In the genomic region with DNA sequence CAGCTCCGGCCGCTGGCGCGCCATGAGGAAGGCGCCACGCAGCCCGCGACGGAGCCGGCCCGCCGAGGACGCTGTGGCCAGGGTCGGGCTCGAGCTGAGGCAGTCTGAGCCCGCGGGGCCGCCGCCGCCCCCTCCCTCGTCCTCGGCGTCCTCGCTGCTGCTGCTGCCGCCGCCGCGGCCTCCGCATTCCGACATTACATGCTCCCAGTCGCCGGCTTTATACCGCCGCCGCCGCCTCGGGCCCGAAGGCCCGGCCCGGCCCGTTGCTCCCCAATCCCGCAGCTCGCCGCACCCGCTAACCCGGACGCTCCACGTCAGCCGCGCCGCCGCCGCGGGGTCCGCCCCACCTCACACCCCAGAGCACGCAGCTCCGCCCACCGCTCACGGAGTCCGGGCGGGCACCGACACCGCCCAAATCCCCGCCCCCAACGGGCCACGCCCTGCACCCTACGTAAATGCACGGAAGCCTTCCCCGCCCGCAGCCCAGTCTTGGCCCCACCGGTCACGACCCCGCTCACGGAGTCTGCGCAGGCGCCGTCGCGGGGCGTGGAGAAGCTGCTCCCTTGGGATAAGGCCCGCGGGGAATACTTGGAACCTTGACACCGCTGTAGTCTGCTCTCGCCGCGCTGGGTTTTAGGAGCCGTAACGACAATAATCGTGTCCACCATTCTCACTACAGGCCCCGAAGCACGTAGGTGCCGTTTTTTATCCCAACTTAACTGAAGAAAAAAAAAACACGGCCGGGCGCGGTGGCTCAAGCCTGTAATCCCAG, we compare ENCODE assay signal across 1 cellular context.
TF ChIP-seq lines count a peak whose summit lies in the region.

A gene with protein sequence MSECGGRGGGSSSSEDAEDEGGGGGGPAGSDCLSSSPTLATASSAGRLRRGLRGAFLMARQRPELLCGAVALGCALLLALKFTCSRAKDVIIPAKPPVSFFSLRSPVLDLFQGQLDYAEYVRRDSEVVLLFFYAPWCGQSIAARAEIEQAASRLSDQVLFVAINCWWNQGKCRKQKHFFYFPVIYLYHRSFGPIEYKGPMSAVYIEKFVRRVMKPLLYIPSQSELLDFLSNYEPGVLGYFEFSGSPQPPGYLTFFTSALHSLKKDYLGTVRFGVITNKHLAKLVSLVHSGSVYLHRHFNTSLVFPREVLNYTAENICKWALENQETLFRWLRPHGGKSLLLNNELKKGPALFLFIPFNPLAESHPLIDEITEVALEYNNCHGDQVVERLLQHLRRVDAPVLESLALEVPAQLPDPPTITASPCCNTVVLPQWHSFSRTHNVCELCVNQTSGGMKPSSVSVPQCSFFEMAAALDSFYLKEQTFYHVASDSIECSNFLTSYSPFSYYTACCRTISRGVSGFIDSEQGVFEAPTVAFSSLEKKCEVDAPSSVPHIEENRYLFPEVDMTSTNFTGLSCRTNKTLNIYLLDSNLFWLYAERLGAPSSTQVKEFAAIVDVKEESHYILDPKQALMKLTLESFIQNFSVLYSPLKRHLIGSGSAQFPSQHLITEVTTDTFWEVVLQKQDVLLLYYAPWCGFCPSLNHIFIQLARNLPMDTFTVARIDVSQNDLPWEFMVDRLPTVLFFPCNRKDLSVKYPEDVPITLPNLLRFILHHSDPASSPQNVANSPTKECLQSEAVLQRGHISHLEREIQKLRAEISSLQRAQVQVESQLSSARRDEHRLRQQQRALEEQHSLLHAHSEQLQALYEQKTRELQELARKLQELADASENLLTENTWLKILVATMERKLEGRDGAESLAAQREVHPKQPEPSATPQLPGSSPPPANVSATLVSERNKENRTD (minus strand): TSS at position 322 of the 772 bp plus-strand sequence. CDS start 127 bp downstream, at position 195.

TF ChIP-seq in GM12878, 131 proteins besides CTCF, POLR2A, EP300 and RAD21 (continued from another document and continues in another):
- TF ChIP-seq, protein P1, sequence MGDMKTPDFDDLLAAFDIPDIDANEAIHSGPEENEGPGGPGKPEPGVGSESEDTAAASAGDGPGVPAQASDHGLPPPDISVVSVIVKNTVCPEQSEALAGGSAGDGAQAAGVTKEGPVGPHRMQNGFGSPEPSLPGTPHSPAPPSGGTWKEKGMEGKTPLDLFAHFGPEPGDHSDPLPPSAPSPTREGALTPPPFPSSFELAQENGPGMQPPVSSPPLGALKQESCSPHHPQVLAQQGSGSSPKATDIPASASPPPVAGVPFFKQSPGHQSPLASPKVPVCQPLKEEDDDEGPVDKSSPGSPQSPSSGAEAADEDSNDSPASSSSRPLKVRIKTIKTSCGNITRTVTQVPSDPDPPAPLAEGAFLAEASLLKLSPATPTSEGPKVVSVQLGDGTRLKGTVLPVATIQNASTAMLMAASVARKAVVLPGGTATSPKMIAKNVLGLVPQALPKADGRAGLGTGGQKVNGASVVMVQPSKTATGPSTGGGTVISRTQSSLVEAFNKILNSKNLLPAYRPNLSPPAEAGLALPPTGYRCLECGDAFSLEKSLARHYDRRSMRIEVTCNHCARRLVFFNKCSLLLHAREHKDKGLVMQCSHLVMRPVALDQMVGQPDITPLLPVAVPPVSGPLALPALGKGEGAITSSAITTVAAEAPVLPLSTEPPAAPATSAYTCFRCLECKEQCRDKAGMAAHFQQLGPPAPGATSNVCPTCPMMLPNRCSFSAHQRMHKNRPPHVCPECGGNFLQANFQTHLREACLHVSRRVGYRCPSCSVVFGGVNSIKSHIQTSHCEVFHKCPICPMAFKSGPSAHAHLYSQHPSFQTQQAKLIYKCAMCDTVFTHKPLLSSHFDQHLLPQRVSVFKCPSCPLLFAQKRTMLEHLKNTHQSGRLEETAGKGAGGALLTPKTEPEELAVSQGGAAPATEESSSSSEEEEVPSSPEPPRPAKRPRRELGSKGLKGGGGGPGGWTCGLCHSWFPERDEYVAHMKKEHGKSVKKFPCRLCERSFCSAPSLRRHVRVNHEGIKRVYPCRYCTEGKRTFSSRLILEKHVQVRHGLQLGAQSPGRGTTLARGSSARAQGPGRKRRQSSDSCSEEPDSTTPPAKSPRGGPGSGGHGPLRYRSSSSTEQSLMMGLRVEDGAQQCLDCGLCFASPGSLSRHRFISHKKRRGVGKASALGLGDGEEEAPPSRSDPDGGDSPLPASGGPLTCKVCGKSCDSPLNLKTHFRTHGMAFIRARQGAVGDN (IDR thresholded peaks at IDR 0.05): peak; percentile 62
- TF ChIP-seq ZBED1 (IDR thresholded peaks at IDR 0.05; ENCODE audit: borderline replicate concordance) (no peak), BCL11A (IDR thresholded peaks at IDR 0.05; ENCODE audit: low read depth, low read length) (no peak), TCF7 (IDR thresholded peaks at IDR 0.05; ENCODE audit: borderline replicate concordance) (no peak), RBBP5 (conservative IDR thresholded peaks at IDR 0.05) (no peak), NFXL1 (IDR thresholded peaks at IDR 0.05; ENCODE audit: borderline replicate concordance) (no peak), SIX5 (IDR thresholded peaks at IDR 0.05; ENCODE audit: low read depth, low read length, severe bottlenecking) (no peak), ZBTB4 (CRISPR knock-in tag; IDR thresholded peaks at IDR 0.05) (no peak), RCOR1 (conservative IDR thresholded peaks at IDR 0.05; ENCODE audit: low read depth, low read length) (no peak), ATF7 (IDR thresholded peaks at IDR 0.05; ENCODE audit: low read depth) (0 out of 2 replicates have a peak, but pooled peaks have one; percentile 32), SUZ12 (IDR thresholded peaks at IDR 0.05; ENCODE audit: unreplicated experiment) (no peak), ZNF274 (IDR thresholded peaks at IDR 0.05; ENCODE audit: insufficient read depth, insufficient read length) (no peak), RELB (IDR thresholded peaks at IDR 0.05; ENCODE audit: low read depth) (peak; percentile 79), CBFB (IDR thresholded peaks at IDR 0.05; ENCODE audit: low read depth) (no peak; the same call in 1 of the 2 replicates), NFYA (IDR thresholded peaks at IDR 0.05; ENCODE audit: borderline replicate concordance, low read depth, low read length) (no peak), EED (IDR thresholded peaks at IDR 0.05; ENCODE audit: low read depth) (peak; percentile 51; the same call in 1 of the 2 replicates), NBN (IDR thresholded peaks at IDR 0.05) (no peak; the same call in 1 of the 2 replicates), ZNF24 (IDR thresholded peaks at IDR 0.05) (peak; percentile 63; the same call in 1 of the 2 replicates), RUNX3 (IDR thresholded peaks at IDR 0.05; ENCODE audit: low read length) (peak; percentile 41), RB1 (IDR thresholded peaks at IDR 0.05; ENCODE audit: borderline replicate concordance) (peak; percentile 99), TCF12 (IDR thresholded peaks at IDR 0.05; ENCODE audit: low read depth, low read length) (no peak), IKZF2 (IDR thresholded peaks at IDR 0.05) (peak; percentile 89 to 90), SREBF2 (IDR thresholded peaks at IDR 0.05; ENCODE audit: low read length) (no peak), HSF1 (IDR thresholded peaks at IDR 0.05; ENCODE audit: low read depth, low read length) (no peak), TARDBP (IDR thresholded peaks at IDR 0.05; ENCODE audit: borderline replicate concordance) (no peak), RAD51 (IDR thresholded peaks at IDR 0.05) (no peak), CREM (IDR thresholded peaks at IDR 0.05; ENCODE audit: low read depth) (peak; percentile 77), IRF3 (IDR thresholded peaks at IDR 0.05) (no peak), FOS (IDR thresholded peaks at IDR 0.05; ENCODE audit: borderline replicate concordance, extremely low read depth, insufficient read length) (no peak), EGR1 (IDR thresholded peaks at IDR 0.05; ENCODE audit: borderline replicate concordance in 1 of 2, low read depth in 2 of 2, low read length in 2 of 2) (peak; percentile 3 to 14; a peak in 2 of 3 replicates), ATF3 (IDR thresholded peaks at IDR 0.05; ENCODE audit: borderline replicate concordance, extremely low read depth, low read depth, low read length) (no peak), PML (IDR thresholded peaks at IDR 0.05; ENCODE audit: low read length) (peak; percentile 42; the same call in 1 of the 2 replicates)
- TF ChIP-seq, protein P2, sequence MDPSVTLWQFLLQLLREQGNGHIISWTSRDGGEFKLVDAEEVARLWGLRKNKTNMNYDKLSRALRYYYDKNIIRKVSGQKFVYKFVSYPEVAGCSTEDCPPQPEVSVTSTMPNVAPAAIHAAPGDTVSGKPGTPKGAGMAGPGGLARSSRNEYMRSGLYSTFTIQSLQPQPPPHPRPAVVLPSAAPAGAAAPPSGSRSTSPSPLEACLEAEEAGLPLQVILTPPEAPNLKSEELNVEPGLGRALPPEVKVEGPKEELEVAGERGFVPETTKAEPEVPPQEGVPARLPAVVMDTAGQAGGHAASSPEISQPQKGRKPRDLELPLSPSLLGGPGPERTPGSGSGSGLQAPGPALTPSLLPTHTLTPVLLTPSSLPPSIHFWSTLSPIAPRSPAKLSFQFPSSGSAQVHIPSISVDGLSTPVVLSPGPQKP (IDR thresholded peaks at IDR 0.05; ENCODE audit: low read depth, low read length): no peak
- TF ChIP-seq, protein P3, sequence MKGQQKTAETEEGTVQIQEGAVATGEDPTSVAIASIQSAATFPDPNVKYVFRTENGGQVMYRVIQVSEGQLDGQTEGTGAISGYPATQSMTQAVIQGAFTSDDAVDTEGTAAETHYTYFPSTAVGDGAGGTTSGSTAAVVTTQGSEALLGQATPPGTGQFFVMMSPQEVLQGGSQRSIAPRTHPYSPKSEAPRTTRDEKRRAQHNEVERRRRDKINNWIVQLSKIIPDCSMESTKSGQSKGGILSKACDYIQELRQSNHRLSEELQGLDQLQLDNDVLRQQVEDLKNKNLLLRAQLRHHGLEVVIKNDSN (IDR thresholded peaks at IDR 0.05; ENCODE audit: borderline replicate concordance, extremely low read length, insufficient read depth, low read depth, low read length): no peak
